ENCODE assay signal across 9 cellular contexts in genomic region chr20:38649275-38649891, GRCh38. TPM values are rescaled to one million over a fixed set of nuclear protein-coding genes. Genes with fewer than 3 reads are reported as not detected.
DNase-seq lines count a peak whose midpoint lies in the region; ATAC-seq and TF ChIP-seq lines count a peak whose summit lies in the region.
"Had no signal": no experiment of that assay in that cellular context is flagged by ENCODE, and none has a peak within 500 bp of the region (broad histone marks: within the 10 kb centered on the region; RNA-seq: fewer than 3 reads in every experiment).

No MANE protein-coding gene starts in this region.

- H3K9me3 ChIP-seq in adipocyte (ENCODE audit: control insufficient read depth, low read length) (no peaks in the 10 kb centered on the region), thyroid gland (no peaks in the 10 kb centered on the region)

- peak; percentile 60 for DNase-seq in DMS 273 (lab: John Stamatoyannopoulos, UW; ENCODE audit: unreplicated experiment)
- DNase-seq in DMS 273 treated with DMSO at 0.1 percent for 48 hours (lab: John Stamatoyannopoulos, UW), result no peak
- peak; percentile 29 for DNase-seq in NCI-H1092 (lab: John Stamatoyannopoulos, UW)
- DNase-seq in adipocyte (ENCODE audit: low read depth), result peak; percentile 51
- DNase-seq in left kidney (ENCODE audit: low read depth, low spot score), result peak; percentile 72
- DNase-seq in epidermal melanocyte (ENCODE audit: insufficient read length, low spot score), result no peak
- DNase-seq in thyroid gland, result no peak
- DNase-seq: activated B cell treated with CpG ODN at 0.5 μM for 24 hours had no signal

- H3K36me3 ChIP-seq in adipocyte (ENCODE audit: control insufficient read depth, insufficient read depth, low read length, severe bottlenecking) (no peaks in the 10 kb centered on the region), thyroid gland (no peaks in the 10 kb centered on the region)

- no peak for TF ChIP-seq CTCF in thyroid gland (IDR thresholded peaks at IDR 0.05)

- intact Hi-C loops in thyroid gland (cut with DNase I), result loop anchor here (5.0 kb wide), 2 partner anchors 103 to 243 kb away; no protein-coding TSS in a partner anchor

- H3K27me3 ChIP-seq in adipocyte (replicated peaks; ENCODE audit: control insufficient read depth, insufficient read depth, low read length) (peaks cover 74% of the 10 kb centered on the region), thyroid gland (peaks cover 4% of the 10 kb centered on the region)

- H3K4me3 ChIP-seq in adipocyte (ENCODE audit: low read length) (no peak overlapping the region), thyroid gland (replicated peaks in 1 of 3) (no peak overlapping the region)

- H3K4me1 ChIP-seq in adipocyte (ENCODE audit: control insufficient read depth, insufficient read depth, low read length), result peaks cover 3% of the 10 kb centered on the region
- peaks cover 0 to 12% of the 10 kb centered on the region in 2 donors for H3K4me1 ChIP-seq in thyroid gland

- H3K9ac ChIP-seq in adipocyte (ENCODE audit: low read length), result no peak overlapping the region

- 25 to 33% methylated on average over 9 to 10 of the region's 10 CpGs for WGBS in thyroid gland, 2 donors

- no peak overlapping the region for H3K27ac ChIP-seq in thyroid gland

- TF ChIP-seq POLR2A in thyroid gland (IDR thresholded peaks at IDR 0.05), result no peak

- ATAC-seq in HG03457 (IDR thresholded peaks at IDR 0.05; ENCODE audit: unreplicated experiment), result no peak

RNA-seq across cellular contexts. Expression of gene ARHGAP40, which starts 47.8 kb away (rescaled TPM):
- total RNA-seq in thyroid gland, result under 1 TPM in 1 of 4 donors, not detected in 3; 0.11 TPM
- total RNA-seq: activated B cell treated with CpG ODN at 0.5 μM for 24 hours had no signal

Comparison
In these comparisons a context has a peak if more than half of its experiments do, and no peak if none do; other contexts are left out.
1. DNase-seq: peak in DMS 273 (single experiment), NCI-H1092 (single experiment), adipocyte (single experiment) and left kidney (single experiment); none in DMS 273 treated with DMSO at 0.1 percent for 48 hours (single experiment), epidermal melanocyte (single experiment) and thyroid gland (0 of 2).